1 cellular context compared by ENCODE assay signal in the genomic region with DNA sequence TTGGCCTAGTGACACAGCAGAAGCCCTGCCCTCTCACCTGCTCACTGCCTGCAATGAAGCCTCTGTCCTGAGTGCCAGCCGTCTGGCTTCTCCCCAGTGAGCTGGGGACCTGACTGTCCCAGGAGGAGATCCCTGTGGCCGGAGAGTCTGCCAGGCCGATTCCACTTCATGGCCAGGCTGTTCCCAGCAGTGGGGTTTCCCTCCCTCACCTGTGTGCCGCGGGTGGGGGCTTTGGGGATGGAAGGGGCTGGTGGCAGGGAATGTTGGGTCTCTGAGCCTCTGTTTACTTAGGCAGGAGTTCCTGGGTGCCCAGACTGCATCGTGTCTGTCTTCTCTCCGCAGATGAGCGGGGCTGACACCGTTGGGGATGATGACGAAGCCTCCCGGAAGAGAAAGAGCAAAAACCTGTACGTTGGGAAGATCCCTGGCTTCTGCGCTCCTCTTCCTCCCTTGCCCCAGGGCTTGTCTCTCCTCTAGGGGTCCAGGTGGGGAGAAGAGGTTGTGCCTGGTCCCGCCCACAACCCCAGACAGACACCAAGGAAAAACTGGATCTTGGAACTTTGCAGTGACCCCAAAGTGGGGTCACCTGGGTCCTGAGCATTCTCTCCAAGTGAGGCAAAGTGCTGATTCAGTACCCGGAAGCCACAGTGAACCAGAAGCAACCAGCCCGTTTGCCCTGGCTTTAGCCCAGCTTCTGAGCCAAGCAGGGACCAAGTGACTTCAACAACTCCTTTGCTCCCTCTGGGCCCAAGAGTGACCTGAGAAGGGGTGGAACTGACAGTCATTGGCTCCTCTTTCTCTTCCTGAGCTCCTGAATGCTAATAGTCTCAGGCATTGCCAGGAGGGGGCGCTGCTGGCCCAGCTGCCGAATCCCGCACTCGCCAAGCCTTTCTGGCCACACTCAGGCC.
TF ChIP-seq lines count a peak whose summit lies in the region.

No MANE protein-coding gene starts in this region.

TF ChIP-seq in H1, 55 proteins besides CTCF, POLR2A, EP300 and RAD21:
- TF ChIP-seq, protein P1, sequence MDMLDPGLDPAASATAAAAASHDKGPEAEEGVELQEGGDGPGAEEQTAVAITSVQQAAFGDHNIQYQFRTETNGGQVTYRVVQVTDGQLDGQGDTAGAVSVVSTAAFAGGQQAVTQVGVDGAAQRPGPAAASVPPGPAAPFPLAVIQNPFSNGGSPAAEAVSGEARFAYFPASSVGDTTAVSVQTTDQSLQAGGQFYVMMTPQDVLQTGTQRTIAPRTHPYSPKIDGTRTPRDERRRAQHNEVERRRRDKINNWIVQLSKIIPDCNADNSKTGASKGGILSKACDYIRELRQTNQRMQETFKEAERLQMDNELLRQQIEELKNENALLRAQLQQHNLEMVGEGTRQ (IDR thresholded peaks at IDR 0.05; ENCODE audit: low read length) = no peak
- TF ChIP-seq RNF2 (IDR thresholded peaks at IDR 0.05; ENCODE audit: borderline replicate concordance, low read depth, low read length, missing control alignments, poor library complexity, severe bottlenecking) = no peak
- TF ChIP-seq SUZ12 (IDR thresholded peaks at IDR 0.05; ENCODE audit: low read length) = no peak
- TF ChIP-seq SP1 (IDR thresholded peaks at IDR 0.05; ENCODE audit: low read depth, low read length) = no peak
- TF ChIP-seq SP2 (IDR thresholded peaks at IDR 0.05; ENCODE audit: low read length) = no peak
- TF ChIP-seq RXRA (IDR thresholded peaks at IDR 0.05; ENCODE audit: insufficient read depth, low read depth, low read length) = no peak
- 0 out of 2 replicates have a peak, but pooled peaks have one; percentile 24 for TF ChIP-seq TEAD4 (IDR thresholded peaks at IDR 0.05; ENCODE audit: low read depth, low read length)
- TF ChIP-seq YY1 (IDR thresholded peaks at IDR 0.05; ENCODE audit: low read depth, low read length) = 0 out of 2 replicates have a peak, but pooled peaks have one; percentile 24
- TF ChIP-seq EGR1 (IDR thresholded peaks at IDR 0.05; ENCODE audit: borderline replicate concordance, low read depth, low read length) = no peak
- TF ChIP-seq, protein P2, sequence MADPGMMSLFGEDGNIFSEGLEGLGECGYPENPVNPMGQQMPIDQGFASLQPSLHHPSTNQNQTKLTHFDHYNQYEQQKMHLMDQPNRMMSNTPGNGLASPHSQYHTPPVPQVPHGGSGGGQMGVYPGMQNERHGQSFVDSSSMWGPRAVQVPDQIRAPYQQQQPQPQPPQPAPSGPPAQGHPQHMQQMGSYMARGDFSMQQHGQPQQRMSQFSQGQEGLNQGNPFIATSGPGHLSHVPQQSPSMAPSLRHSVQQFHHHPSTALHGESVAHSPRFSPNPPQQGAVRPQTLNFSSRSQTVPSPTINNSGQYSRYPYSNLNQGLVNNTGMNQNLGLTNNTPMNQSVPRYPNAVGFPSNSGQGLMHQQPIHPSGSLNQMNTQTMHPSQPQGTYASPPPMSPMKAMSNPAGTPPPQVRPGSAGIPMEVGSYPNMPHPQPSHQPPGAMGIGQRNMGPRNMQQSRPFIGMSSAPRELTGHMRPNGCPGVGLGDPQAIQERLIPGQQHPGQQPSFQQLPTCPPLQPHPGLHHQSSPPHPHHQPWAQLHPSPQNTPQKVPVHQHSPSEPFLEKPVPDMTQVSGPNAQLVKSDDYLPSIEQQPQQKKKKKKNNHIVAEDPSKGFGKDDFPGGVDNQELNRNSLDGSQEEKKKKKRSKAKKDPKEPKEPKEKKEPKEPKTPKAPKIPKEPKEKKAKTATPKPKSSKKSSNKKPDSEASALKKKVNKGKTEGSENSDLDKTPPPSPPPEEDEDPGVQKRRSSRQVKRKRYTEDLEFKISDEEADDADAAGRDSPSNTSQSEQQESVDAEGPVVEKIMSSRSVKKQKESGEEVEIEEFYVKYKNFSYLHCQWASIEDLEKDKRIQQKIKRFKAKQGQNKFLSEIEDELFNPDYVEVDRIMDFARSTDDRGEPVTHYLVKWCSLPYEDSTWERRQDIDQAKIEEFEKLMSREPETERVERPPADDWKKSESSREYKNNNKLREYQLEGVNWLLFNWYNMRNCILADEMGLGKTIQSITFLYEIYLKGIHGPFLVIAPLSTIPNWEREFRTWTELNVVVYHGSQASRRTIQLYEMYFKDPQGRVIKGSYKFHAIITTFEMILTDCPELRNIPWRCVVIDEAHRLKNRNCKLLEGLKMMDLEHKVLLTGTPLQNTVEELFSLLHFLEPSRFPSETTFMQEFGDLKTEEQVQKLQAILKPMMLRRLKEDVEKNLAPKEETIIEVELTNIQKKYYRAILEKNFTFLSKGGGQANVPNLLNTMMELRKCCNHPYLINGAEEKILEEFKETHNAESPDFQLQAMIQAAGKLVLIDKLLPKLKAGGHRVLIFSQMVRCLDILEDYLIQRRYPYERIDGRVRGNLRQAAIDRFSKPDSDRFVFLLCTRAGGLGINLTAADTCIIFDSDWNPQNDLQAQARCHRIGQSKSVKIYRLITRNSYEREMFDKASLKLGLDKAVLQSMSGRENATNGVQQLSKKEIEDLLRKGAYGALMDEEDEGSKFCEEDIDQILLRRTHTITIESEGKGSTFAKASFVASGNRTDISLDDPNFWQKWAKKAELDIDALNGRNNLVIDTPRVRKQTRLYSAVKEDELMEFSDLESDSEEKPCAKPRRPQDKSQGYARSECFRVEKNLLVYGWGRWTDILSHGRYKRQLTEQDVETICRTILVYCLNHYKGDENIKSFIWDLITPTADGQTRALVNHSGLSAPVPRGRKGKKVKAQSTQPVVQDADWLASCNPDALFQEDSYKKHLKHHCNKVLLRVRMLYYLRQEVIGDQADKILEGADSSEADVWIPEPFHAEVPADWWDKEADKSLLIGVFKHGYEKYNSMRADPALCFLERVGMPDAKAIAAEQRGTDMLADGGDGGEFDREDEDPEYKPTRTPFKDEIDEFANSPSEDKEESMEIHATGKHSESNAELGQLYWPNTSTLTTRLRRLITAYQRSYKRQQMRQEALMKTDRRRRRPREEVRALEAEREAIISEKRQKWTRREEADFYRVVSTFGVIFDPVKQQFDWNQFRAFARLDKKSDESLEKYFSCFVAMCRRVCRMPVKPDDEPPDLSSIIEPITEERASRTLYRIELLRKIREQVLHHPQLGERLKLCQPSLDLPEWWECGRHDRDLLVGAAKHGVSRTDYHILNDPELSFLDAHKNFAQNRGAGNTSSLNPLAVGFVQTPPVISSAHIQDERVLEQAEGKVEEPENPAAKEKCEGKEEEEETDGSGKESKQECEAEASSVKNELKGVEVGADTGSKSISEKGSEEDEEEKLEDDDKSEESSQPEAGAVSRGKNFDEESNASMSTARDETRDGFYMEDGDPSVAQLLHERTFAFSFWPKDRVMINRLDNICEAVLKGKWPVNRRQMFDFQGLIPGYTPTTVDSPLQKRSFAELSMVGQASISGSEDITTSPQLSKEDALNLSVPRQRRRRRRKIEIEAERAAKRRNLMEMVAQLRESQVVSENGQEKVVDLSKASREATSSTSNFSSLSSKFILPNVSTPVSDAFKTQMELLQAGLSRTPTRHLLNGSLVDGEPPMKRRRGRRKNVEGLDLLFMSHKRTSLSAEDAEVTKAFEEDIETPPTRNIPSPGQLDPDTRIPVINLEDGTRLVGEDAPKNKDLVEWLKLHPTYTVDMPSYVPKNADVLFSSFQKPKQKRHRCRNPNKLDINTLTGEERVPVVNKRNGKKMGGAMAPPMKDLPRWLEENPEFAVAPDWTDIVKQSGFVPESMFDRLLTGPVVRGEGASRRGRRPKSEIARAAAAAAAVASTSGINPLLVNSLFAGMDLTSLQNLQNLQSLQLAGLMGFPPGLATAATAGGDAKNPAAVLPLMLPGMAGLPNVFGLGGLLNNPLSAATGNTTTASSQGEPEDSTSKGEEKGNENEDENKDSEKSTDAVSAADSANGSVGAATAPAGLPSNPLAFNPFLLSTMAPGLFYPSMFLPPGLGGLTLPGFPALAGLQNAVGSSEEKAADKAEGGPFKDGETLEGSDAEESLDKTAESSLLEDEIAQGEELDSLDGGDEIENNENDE (IDR thresholded peaks at IDR 0.05; ENCODE audit: insufficient replicate concordance, low read length) = no peak
- no peak for TF ChIP-seq CREB1 (IDR thresholded peaks at IDR 0.05)
- TF ChIP-seq, protein P3, sequence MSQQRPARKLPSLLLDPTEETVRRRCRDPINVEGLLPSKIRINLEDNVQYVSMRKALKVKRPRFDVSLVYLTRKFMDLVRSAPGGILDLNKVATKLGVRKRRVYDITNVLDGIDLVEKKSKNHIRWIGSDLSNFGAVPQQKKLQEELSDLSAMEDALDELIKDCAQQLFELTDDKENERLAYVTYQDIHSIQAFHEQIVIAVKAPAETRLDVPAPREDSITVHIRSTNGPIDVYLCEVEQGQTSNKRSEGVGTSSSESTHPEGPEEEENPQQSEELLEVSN (IDR thresholded peaks at IDR 0.05) = no peak
- TF ChIP-seq, protein P4, sequence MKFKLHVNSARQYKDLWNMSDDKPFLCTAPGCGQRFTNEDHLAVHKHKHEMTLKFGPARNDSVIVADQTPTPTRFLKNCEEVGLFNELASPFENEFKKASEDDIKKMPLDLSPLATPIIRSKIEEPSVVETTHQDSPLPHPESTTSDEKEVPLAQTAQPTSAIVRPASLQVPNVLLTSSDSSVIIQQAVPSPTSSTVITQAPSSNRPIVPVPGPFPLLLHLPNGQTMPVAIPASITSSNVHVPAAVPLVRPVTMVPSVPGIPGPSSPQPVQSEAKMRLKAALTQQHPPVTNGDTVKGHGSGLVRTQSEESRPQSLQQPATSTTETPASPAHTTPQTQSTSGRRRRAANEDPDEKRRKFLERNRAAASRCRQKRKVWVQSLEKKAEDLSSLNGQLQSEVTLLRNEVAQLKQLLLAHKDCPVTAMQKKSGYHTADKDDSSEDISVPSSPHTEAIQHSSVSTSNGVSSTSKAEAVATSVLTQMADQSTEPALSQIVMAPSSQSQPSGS (IDR thresholded peaks at IDR 0.05; ENCODE audit: low read length) = no peak; the same call in 1 of the 2 replicates
- 0 out of 4 replicates have a peak, but pooled peaks of 1 of the 2 experiments have one; percentile 18 for TF ChIP-seq SIN3A (conservative IDR thresholded peaks at IDR 0.05 in 1 of 2, IDR thresholded peaks at IDR 0.05 in 1 of 2; ENCODE audit: low read depth in 1 of 2, low read length in 2 of 2)
- TF ChIP-seq FOSL1 (IDR thresholded peaks at IDR 0.05; ENCODE audit: insufficient read depth, low read depth, low read length) = no peak
- TF ChIP-seq, protein P5, sequence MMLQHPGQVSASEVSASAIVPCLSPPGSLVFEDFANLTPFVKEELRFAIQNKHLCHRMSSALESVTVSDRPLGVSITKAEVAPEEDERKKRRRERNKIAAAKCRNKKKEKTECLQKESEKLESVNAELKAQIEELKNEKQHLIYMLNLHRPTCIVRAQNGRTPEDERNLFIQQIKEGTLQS (IDR thresholded peaks at IDR 0.05; ENCODE audit: insufficient read depth, low read depth, low read length) = no peak
- TF ChIP-seq CHD1 (IDR thresholded peaks at IDR 0.05; ENCODE audit: low read depth, low read length) = no peak
- no peak for TF ChIP-seq POLR2AphosphoS5 (IDR thresholded peaks at IDR 0.05; ENCODE audit: low read depth, low read length)
- TF ChIP-seq GABPA (IDR thresholded peaks at IDR 0.05; ENCODE audit: borderline replicate concordance, insufficient read depth, low read length) = 0 out of 2 replicates have a peak, but pooled peaks have one; percentile 46
- no peak for TF ChIP-seq SAP30 (IDR thresholded peaks at IDR 0.05; ENCODE audit: insufficient read depth, insufficient replicate concordance, low read length)
- no peak for TF ChIP-seq SP4 (IDR thresholded peaks at IDR 0.05; ENCODE audit: low read length)
- TF ChIP-seq, protein P6, sequence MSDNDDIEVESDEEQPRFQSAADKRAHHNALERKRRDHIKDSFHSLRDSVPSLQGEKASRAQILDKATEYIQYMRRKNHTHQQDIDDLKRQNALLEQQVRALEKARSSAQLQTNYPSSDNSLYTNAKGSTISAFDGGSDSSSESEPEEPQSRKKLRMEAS (IDR thresholded peaks at IDR 0.05) = no peak
- TF ChIP-seq TCF12 (IDR thresholded peaks at IDR 0.05; ENCODE audit: low read depth, low read length) = no peak
- no peak for TF ChIP-seq BCL11A (IDR thresholded peaks at IDR 0.05; ENCODE audit: low read depth in 2 of 2, low read length in 2 of 2)
- no peak for TF ChIP-seq PHF8 (conservative IDR thresholded peaks at IDR 0.05; ENCODE audit: low read depth, low read length)
- no peak for TF ChIP-seq EZH2 (IDR thresholded peaks at IDR 0.05; ENCODE audit: low read depth, low read length, severe bottlenecking)
- TF ChIP-seq SIX5 (IDR thresholded peaks at IDR 0.05; ENCODE audit: low read depth, low read length) = no peak
- TF ChIP-seq NRF1 (IDR thresholded peaks at IDR 0.05; ENCODE audit: low read depth, low read length) = no peak
- TF ChIP-seq ASH2L (IDR thresholded peaks at IDR 0.05; ENCODE audit: low read length) = no peak
- no peak for TF ChIP-seq TAF7 (optimal IDR thresholded peaks at IDR 0.05; ENCODE audit: borderline replicate concordance, low read depth, low read length)
- no peak for TF ChIP-seq RFX5 (IDR thresholded peaks at IDR 0.05; ENCODE audit: borderline replicate concordance, low read depth, low read length)
- TF ChIP-seq POU5F1 (IDR thresholded peaks at IDR 0.05; ENCODE audit: low read depth, low read length) = no peak
- no peak for TF ChIP-seq CHD2 (IDR thresholded peaks at IDR 0.05; ENCODE audit: low read length)
- no peak for TF ChIP-seq HDAC6 (IDR thresholded peaks at IDR 0.05; ENCODE audit: low read depth, low read length)
- TF ChIP-seq ZNF274 (IDR thresholded peaks at IDR 0.05; ENCODE audit: borderline replicate concordance, extremely low read depth, low read length) = no peak
- TF ChIP-seq MAFK (IDR thresholded peaks at IDR 0.05; ENCODE audit: low read depth, low read length) = peak; percentile 6; the same call in 1 of the 2 replicates
- no peak for TF ChIP-seq TBP (IDR thresholded peaks at IDR 0.05; ENCODE audit: low read depth, low read length)
- no peak for TF ChIP-seq KDM5A (IDR thresholded peaks at IDR 0.05; ENCODE audit: low read length)
- TF ChIP-seq TAF1 (IDR thresholded peaks at IDR 0.05; ENCODE audit: low read depth, low read length) = 0 out of 2 replicates have a peak, but pooled peaks have one; percentile 27
- TF ChIP-seq JUND (IDR thresholded peaks at IDR 0.05; ENCODE audit: low read length) = no peak
- no peak for TF ChIP-seq GTF2F1 (IDR thresholded peaks at IDR 0.05; ENCODE audit: borderline replicate concordance, low read depth, low read length)
TF ChIP-seq in H1: peak in this region for 6.
